In genomic region chr15:100111103-100112060, GRCh38 we compare ENCODE assay signal across 8 cellular contexts.
A peak's percentile ranks its signal among the peaks of the same experiment; 100 is the strongest.
DNase-seq lines count a peak whose midpoint lies in the region; ATAC-seq and TF ChIP-seq lines count a peak whose summit lies in the region.

No MANE protein-coding gene starts in this region.

- TF ChIP-seq POLR2A in spleen (IDR thresholded peaks at IDR 0.05), result no peak

- no peaks in the 10 kb centered on the region for H3K27me3 Mint-ChIP-seq in activated CD8-positive, alpha-beta T cell treated with anti-CD3 and anti-CD28 coated beads, Interleukin-2, amount 10 ng/mL, durations not matched to agents 7 days and 5 days (ENCODE audit: low read depth)

- no peaks in the 10 kb centered on the region for H3K27me3 ChIP-seq in MG63
- no peaks in the 10 kb centered on the region for H3K27me3 ChIP-seq in spleen (replicated peaks in 1 of 7)

- H3K36me3 ChIP-seq in MG63 (no peaks in the 10 kb centered on the region), spleen (no peaks in the 10 kb centered on the region)

- ATAC-seq in activated CD8-positive, alpha-beta T cell treated with anti-CD3 and anti-CD28 coated beads, Interleukin-2, amount 10 ng/mL, durations not matched to agents 7 days and 5 days, result peak; percentile 90
- no peak for ATAC-seq in HG03097 (IDR thresholded peaks at IDR 0.05; ENCODE audit: low FRiP score, unreplicated experiment)

- H3K4me3 Mint-ChIP-seq in activated CD8-positive, alpha-beta T cell treated with anti-CD3 and anti-CD28 coated beads, Interleukin-2, amount 10 ng/mL, durations not matched to agents 7 days and 5 days, result no peak overlapping the region

- H3K36me3 Mint-ChIP-seq in activated CD8-positive, alpha-beta T cell treated with anti-CD3 and anti-CD28 coated beads, Interleukin-2, amount 10 ng/mL, durations not matched to agents 7 days and 5 days (ENCODE audit: low read depth), result peaks cover 2% of the 10 kb centered on the region

- peaks cover 35% of the 10 kb centered on the region for H3K4me1 Mint-ChIP-seq in activated CD8-positive, alpha-beta T cell treated with anti-CD3 and anti-CD28 coated beads, Interleukin-2, amount 10 ng/mL, durations not matched to agents 7 days and 5 days (ENCODE audit: low read depth)

- peak overlapping the region; percentile 81 for H3K27ac Mint-ChIP-seq in activated CD8-positive, alpha-beta T cell treated with anti-CD3 and anti-CD28 coated beads, Interleukin-2, amount 10 ng/mL, durations not matched to agents 7 days and 5 days

- H3K4me1 ChIP-seq in spleen, result peaks cover 5 to 40% (median 20%) of the 10 kb centered on the region in 6 donors

- no peak for TF ChIP-seq CTCF in spleen (IDR thresholded peaks at IDR 0.05 in 8 of 11, conservative IDR thresholded peaks at IDR 0.05 in 3 of 11)

- no peak overlapping the region for H3K4me3 ChIP-seq in MG63
- H3K4me3 ChIP-seq in spleen, result peak overlapping the region in 1 of 8 donors; percentile 13

- peak; percentile 16 to 18 for DNase-seq in AML-193 (lab: John Stamatoyannopoulos, UW)
- peak; percentile 95 for DNase-seq in MG63
- DNase-seq in activated CD8-positive, alpha-beta T cell treated with anti-CD3 and anti-CD28 coated beads, Interleukin-2, amount 10 ng/mL, durations not matched to agents 7 days and 5 days, result peak; percentile 44
- peak; percentile 86 for DNase-seq in cardiac septum (ENCODE audit: low spot score)
- peak; percentile 73 for DNase-seq in spleen
- no peak for DNase-seq in NCI-H748 (lab: John Stamatoyannopoulos, UW; ENCODE audit: unreplicated experiment)
- DNase-seq in amniotic stem cell (lab: John Stamatoyannopoulos, UW), result no peak

- CTCF ChIA-PET in activated CD8-positive, alpha-beta T cell treated with anti-CD3 and anti-CD28 coated beads, Interleukin-2, amount 10 ng/mL, durations not matched to agents 7 days and 5 days (lab: Charles Lee), result interaction anchor here (1.3 kb wide), 1 partner anchor 13 kb away, joined by 4 read pairs; no protein-coding TSS in a partner anchor

- H3K9me3 ChIP-seq in MG63 (no peaks in the 10 kb centered on the region), spleen (no peaks in the 10 kb centered on the region)

- peak overlapping the region; percentile 14 to 79 (median 56) for H3K27ac ChIP-seq in spleen

- intact Hi-C loops in cardiac septum (cut with DNase I), result loop anchor here (10.0 kb wide), 2 partner anchors 147 to 987 kb away; no protein-coding TSS in a partner anchor
- intact Hi-C loops in spleen (cut with DNase I; ENCODE audit: low total_unique reads), result no loop called here

- no peaks in the 10 kb centered on the region for H3K9me3 Mint-ChIP-seq in activated CD8-positive, alpha-beta T cell treated with anti-CD3 and anti-CD28 coated beads, Interleukin-2, amount 10 ng/mL, durations not matched to agents 7 days and 5 days (ENCODE audit: insufficient read depth)

- POLR2A ChIA-PET in activated CD8-positive, alpha-beta T cell treated with anti-CD3 and anti-CD28 coated beads, Interleukin-2, amount 10 ng/mL, durations not matched to agents 7 days and 5 days (lab: Charles Lee), result interaction anchor here (0.5 kb wide), 1 partner anchor 507 kb away, joined by 5 read pairs; no protein-coding TSS in a partner anchor

- 35 to 50% (median 39%) methylated on average over 14 to 15 of the region's 15 CpGs for WGBS in spleen, 5 donors

Comparison
In these comparisons a context has a peak if more than half of its experiments do, and no peak if none do; other contexts are left out.
1. DNase-seq: peak in AML-193 (2 of 2), MG63 (single experiment), activated CD8-positive, alpha-beta T cell treated with anti-CD3 and anti-CD28 coated beads, Interleukin-2, amount 10 ng/mL, durations not matched to agents 7 days and 5 days (single experiment), cardiac septum (single experiment) and spleen (single experiment); none in NCI-H748 (single experiment) and amniotic stem cell (single experiment).